ENCODE assay signal across 15 cellular contexts in genomic region chr3:140440446-140440845, GRCh38.
"Had no signal": no experiment of that assay in that cellular context is flagged by ENCODE, and none has a peak within 500 bp of the region (broad histone marks: within the 10 kb centered on the region; RNA-seq: fewer than 3 reads in every experiment).

No MANE protein-coding gene starts in this region.

- H3K27ac ChIP-seq: right lobe of liver, transverse colon had no signal

- H3K9me3 ChIP-seq: right lobe of liver, transverse colon had no signal

- FAIRE-seq: colon had no signal

- H3K27me3 ChIP-seq: right lobe of liver, transverse colon had no signal

- H3K36me3 ChIP-seq: right lobe of liver, transverse colon had no signal

- DNase-seq: activated CD4-positive, alpha-beta memory T cell treated with anti-CD3 and anti-CD28 coated beads, Interleukin-2, amount 10 ng/mL, durations not matched to agents 7 days and 5 days; activated gamma-delta T cell; activated T-cell treated with anti-CD3 and anti-CD28 coated beads, Interleukin-2, amount 50 U/mL, for 48 hours; amygdala; hypothalamus; left colon; occipital lobe; right lobe of liver; stimulated activated CD4-positive, alpha-beta T cell treated with anti-CD3 and anti-CD28 coated beads, Interleukin-2, amount 100 ng/mL, for 24 hours; stimulated activated naive B cell treated with anti-CD40 and anti-IgM and Interleukin-4, amounts not matched to agents 10 μg/mL and 1 μg/mL and 100 μg/mL, for 72 hours; substantia nigra; T-helper 9 cell; transverse colon had no signal

- ATAC-seq: activated CD4-positive, alpha-beta T cell treated with anti-CD3 and anti-CD28 coated beads for 36 hours; left colon; right lobe of liver; stimulated activated naive B cell treated with anti-CD40 and anti-IgM and Interleukin-4, amounts not matched to agents 10 μg/mL and 1 μg/mL and 100 μg/mL, for 72 hours had no signal

- H3K4me1 ChIP-seq: right lobe of liver, transverse colon had no signal

- H3K4me3 ChIP-seq: right lobe of liver, transverse colon had no signal
